Comparison of ENCODE assay signal across 10 cellular contexts in the genomic region with DNA sequence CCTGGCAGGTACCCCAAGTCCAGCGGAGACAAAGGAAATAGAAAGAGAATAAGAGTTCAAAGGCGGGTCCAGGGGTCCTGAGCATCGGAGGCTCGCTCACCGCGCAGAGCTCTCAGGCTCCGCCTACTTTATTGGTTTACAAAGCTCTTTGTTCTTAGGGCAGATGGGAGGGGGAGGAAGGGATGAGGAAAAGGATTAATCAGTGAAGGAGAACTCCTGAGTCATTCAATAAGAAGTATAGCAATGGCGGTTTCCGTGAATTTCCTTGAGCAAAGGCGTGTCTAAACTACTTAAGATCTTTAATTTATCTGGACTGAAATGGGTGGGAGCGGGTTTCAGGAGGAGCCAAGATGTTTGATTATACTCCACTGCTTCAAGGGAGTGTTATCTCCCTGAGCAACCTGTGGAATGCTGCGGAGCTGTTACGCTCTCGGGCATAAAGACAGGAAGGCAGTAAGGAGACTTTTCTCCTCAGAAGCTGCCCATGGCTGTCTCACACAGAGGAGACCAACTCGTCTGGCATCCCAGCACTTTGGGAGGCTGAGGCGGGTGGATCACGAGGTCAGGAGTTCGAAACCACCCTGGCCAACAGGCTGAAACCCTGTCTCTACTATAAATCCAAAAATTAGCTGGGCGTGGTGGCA. TPM values are rescaled to one million over a fixed set of nuclear protein-coding genes. Genes with fewer than 3 reads are reported as not detected.
DNase-seq lines count a peak whose midpoint lies in the region; FAIRE-seq and TF ChIP-seq lines count a peak whose summit lies in the region.
"Not testable (repeated sequence)": the region's sequence is repeated elsewhere in the genome, so short reads cannot be mapped to it uniquely, and the experiment has no call there.
"Had no signal": no experiment of that assay in that cellular context is flagged by ENCODE, and none has a peak within 500 bp of the region (broad histone marks: within the 10 kb centered on the region; RNA-seq: fewer than 3 reads in every experiment).

No MANE protein-coding gene starts in this region.

- H3K27ac Mint-ChIP-seq in Caco-2 (ENCODE audit: unreplicated experiment) = peak overlapping the region; percentile 31
- H3K27ac Mint-ChIP-seq in astrocyte (ENCODE audit: unreplicated experiment); nephron progenitor cell: not testable (repeated sequence)

- not testable (repeated sequence) for H3K9me3 ChIP-seq in Caco-2; astrocyte (ENCODE audit: insufficient read depth, low read depth, low read length); esophagus squamous epithelium

- not testable (repeated sequence) for H3K4me1 ChIP-seq in Caco-2; astrocyte (ENCODE audit: insufficient read depth, low read length); esophagus squamous epithelium

- H3K36me3 Mint-ChIP-seq in Caco-2 (ENCODE audit: insufficient read depth, unreplicated experiment); astrocyte (ENCODE audit: low read depth, unreplicated experiment); nephron progenitor cell (ENCODE audit: low read depth): not testable (repeated sequence)

- TF ChIP-seq POLR2A in esophagus squamous epithelium (IDR thresholded peaks at IDR 0.05) = not testable (repeated sequence)

- POLR2A ChIA-PET in Caco-2 (lab: Charles Lee) = not testable (repeated sequence)

- H3K4me1 Mint-ChIP-seq in Caco-2 (ENCODE audit: low read depth, unreplicated experiment) (peaks cover 12% of the 10 kb centered on the region), nephron progenitor cell (peaks cover 18% of the 10 kb centered on the region)
- not testable (repeated sequence) for H3K4me1 Mint-ChIP-seq in astrocyte (ENCODE audit: low read depth, unreplicated experiment)

- not testable (repeated sequence) for H3K9me3 Mint-ChIP-seq in Caco-2 (ENCODE audit: unreplicated experiment); astrocyte (ENCODE audit: unreplicated experiment)
- peaks cover 32% of the 10 kb centered on the region for H3K9me3 Mint-ChIP-seq in nephron progenitor cell

- H3K36me3 ChIP-seq in Caco-2 (ENCODE audit: control insufficient read depth, insufficient read depth, low read length); astrocyte (ENCODE audit: insufficient read depth, low read length); esophagus squamous epithelium: not testable (repeated sequence)

- peak overlapping the region; percentile 80 for H3K4me2 ChIP-seq in astrocyte (ENCODE audit: low read length)

- not testable (repeated sequence) for BruUV-seq in Caco-2 (replicated peaks; lab: Mats Ljungman, UMichigan)

- intact Hi-C loops in Caco-2 (cut with micrococcal nuclease; ENCODE audit: unreplicated experiment); esophagus squamous epithelium (cut with DNase I): not testable (repeated sequence)

- H2AFZ ChIP-seq in astrocyte (ENCODE audit: low read depth, low read length) = peak overlapping the region; percentile 58

- WGBS in esophagus squamous epithelium, 2 donors = 50 to 77% methylated on average over 18 to 19 of the region's 19 CpGs

- peak overlapping the region; percentile 5 for H3K27ac ChIP-seq in astrocyte (ENCODE audit: low read depth, low read length)
- peak overlapping the region in 3 of 4 donors; percentile 16 to 59 (median 39) for H3K27ac ChIP-seq in esophagus squamous epithelium

- not testable (repeated sequence) for H4K20me1 ChIP-seq in astrocyte (ENCODE audit: insufficient read depth, low read length)

- H3K4me3 Mint-ChIP-seq in Caco-2 (ENCODE audit: unreplicated experiment) = peak overlapping the region; percentile 57
- not testable (repeated sequence) for H3K4me3 Mint-ChIP-seq in astrocyte (ENCODE audit: unreplicated experiment)
- peak overlapping the region; percentile 1 for H3K4me3 Mint-ChIP-seq in nephron progenitor cell

- not testable (repeated sequence) for DNase-seq in Caco-2; esophagus squamous epithelium (lab: John Stamatoyannopoulos, UW); nephron progenitor cell
- peak; percentile 47 for DNase-seq in NCI-H226
- DNase-seq in astrocyte (ENCODE audit: low read depth) = peak; percentile 43
- DNase-seq in ecto neural progenitor cell (ENCODE audit: low spot score) = peak; percentile 66
- peak; percentile 79 for DNase-seq in kidney tubule cell (ENCODE audit: low spot score)
- peak; percentile 43 for DNase-seq in retinal pigment epithelial cell (ENCODE audit: low read depth)

- not testable (repeated sequence) for FAIRE-seq in astrocyte (lab: Jason Lieb, UNC)

- H3K27me3 Mint-ChIP-seq in Caco-2 (ENCODE audit: insufficient read depth, unreplicated experiment); astrocyte (ENCODE audit: low read depth, unreplicated experiment): not testable (repeated sequence)
- H3K27me3 Mint-ChIP-seq in nephron progenitor cell (ENCODE audit: low read depth, poor library complexity) = peaks cover 12% of the 10 kb centered on the region

- H3K4me3 ChIP-seq in Caco-2 (ENCODE audit: low read depth, low read length); esophagus squamous epithelium: not testable (repeated sequence)
- H3K4me3 ChIP-seq in astrocyte (ENCODE audit: insufficient read depth, low read depth, low read length) (peak overlapping the region; percentile 52), retinal pigment epithelial cell (ENCODE audit: low read length) (peak overlapping the region; percentile 28)

- not testable (repeated sequence) for H3K79me2 ChIP-seq in astrocyte (ENCODE audit: insufficient read depth, low read length)

- peak overlapping the region; percentile 71 for H3K9ac ChIP-seq in astrocyte (ENCODE audit: low read length)

- not testable (repeated sequence) for TF ChIP-seq CTCF in Caco-2 (IDR thresholded peaks at IDR 0.05; ENCODE audit: insufficient read depth in 1 of 2, low read depth in 1 of 2, low read length in 1 of 2, severe bottlenecking in 1 of 2, unreplicated experiment in 1 of 2); astrocyte (IDR thresholded peaks at IDR 0.05; ENCODE audit: insufficient read depth, low read depth, low read length); esophagus squamous epithelium (IDR thresholded peaks at IDR 0.05); nephron progenitor cell (IDR thresholded peaks at IDR 0.05); retinal pigment epithelial cell (conservative IDR thresholded peaks at IDR 0.05; ENCODE audit: low read depth, low read length)

- CTCF ChIA-PET in Caco-2 (lab: Charles Lee) = interaction anchor here (0.6 kb wide), 1 partner anchor 1304 kb away, joined by 14 read pairs; no protein-coding TSS in a partner anchor

- H3K27me3 ChIP-seq in Caco-2 (replicated peaks; ENCODE audit: control insufficient read depth, insufficient read depth, low read length); astrocyte (ENCODE audit: insufficient read depth, low read length); esophagus squamous epithelium: not testable (repeated sequence)

RNA-seq across cellular contexts. Expression of gene ABCA13, which starts 29.8 kb away (rescaled TPM):
- 0.07 and 0.09 TPM in 2 replicates for total RNA-seq in Caco-2 (2022)
- total RNA-seq in astrocyte = 0.34 and 0.38 TPM in 2 replicates
- 1 to 10 TPM in 3 of 4 donors, under 1 TPM in 1; 0.38 to 9.8 (median 4.9) TPM for total RNA-seq in esophagus squamous epithelium
- total RNA-seq: B cell, HepG2 had no signal
